Comparison of ENCODE assay signal across 8 cellular contexts in the genomic region with DNA sequence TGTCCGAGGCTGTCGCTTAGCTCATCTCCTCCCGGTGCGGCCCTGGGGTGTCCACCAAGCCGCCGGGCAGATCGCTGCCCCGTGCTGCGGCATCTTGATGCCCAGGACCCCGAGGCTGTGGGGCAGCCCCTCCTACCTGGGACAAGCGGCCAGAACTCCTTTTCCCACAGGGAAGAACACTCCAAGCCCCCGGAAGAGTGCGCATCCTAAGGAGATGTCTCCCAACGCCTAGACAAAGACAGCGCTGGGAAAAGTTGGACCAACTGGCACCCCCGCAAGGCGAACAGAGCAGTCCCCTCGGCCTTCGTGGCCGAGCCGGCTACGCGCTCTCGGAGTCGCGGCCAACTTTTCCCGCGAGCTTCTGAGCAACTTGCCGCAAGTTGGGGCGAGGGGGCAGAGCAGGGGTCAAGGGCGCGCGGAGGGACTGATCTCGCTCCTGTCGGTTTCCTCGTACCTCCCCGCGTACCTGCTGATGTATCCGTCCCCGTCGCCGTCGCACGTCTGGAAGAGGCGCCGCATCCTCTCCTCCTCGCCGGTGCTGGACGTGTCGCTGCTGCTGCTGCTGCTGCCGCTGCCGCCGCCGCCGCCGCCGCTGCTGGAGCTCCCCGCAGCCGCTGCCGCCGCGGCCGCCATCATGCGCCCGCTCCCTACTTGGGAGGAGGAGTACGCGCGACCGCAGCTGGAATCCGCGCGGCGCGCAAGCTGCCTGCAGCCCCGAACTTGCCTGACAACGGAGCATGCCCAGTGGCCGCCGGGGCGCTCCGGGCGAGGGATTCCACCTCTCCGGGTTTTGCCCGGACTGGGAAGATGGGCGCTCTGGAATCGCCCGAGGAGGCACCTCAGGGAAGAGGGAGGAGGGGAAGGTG. TPM values are rescaled to one million over a fixed set of nuclear protein-coding genes. Genes with fewer than 3 reads are reported as not detected.
DNase-seq lines count a peak whose midpoint lies in the region; ATAC-seq, FAIRE-seq and TF ChIP-seq lines count a peak whose summit lies in the region.

A gene (minus strand): TSS at position 675 of the 866 bp plus-strand sequence.

- DNase-seq in Calu3 (peak; percentile 83), RCC 7860 (ENCODE audit: low spot score) (peak; percentile 60), ascending aorta (ENCODE audit: low spot score in 2 of 2) (peak in 1 of 2 donors; percentile 81), left cardiac atrium (peak; percentile 88), pancreas (peak; percentile 64 to 90 (median 75))

- H3K36me3 Mint-ChIP-seq in Calu3 (ENCODE audit: insufficient read depth, unreplicated experiment) = peaks cover 22% of the 10 kb centered on the region

- FAIRE-seq in RCC 7860 (lab: Jason Lieb, UNC) (no peak), pancreas (lab: Jason Lieb, UNC) (no peak)

- ATAC-seq in HG03354 (IDR thresholded peaks at IDR 0.05; ENCODE audit: poor library complexity, severe bottlenecking, unreplicated experiment) = peak; percentile 41
- peak; percentile 95 to 97 for ATAC-seq in left cardiac atrium
- peak; percentile 85 to 93 (median 90) for ATAC-seq in pancreas
- ATAC-seq in HG03520 (IDR thresholded peaks at IDR 0.05; ENCODE audit: unreplicated experiment) = no peak
- ATAC-seq in HG02884 (IDR thresholded peaks at IDR 0.05; ENCODE audit: unreplicated experiment) = no peak

- peaks cover 86% of the 10 kb centered on the region for H3K27me3 Mint-ChIP-seq in Calu3 (ENCODE audit: unreplicated experiment)

- no TSS peak for BruUV-seq in Calu3 (replicated peaks; lab: Mats Ljungman, UMichigan)

- CTCF ChIA-PET in Calu3 (lab: Charles Lee) = no interaction called here

- H3K9me3 ChIP-seq in ascending aorta = no peaks in the 10 kb centered on the region
- H3K9me3 ChIP-seq in pancreas = no peaks in the 10 kb centered on the region

- peak within 1 kb of the TSS; percentile 55 to 69 for H3K4me3 ChIP-seq in ascending aorta
- H3K4me3 ChIP-seq in pancreas = peak within 1 kb of the TSS; percentile 23 to 66 (median 48)

- H3K27ac ChIP-seq in ascending aorta (peak within 1 kb of the TSS in 1 of 2 donors; percentile 31), pancreas (peak within 1 kb of the TSS in 2 of 4 donors; percentile 20 to 49)

- H3K4me1 ChIP-seq in ascending aorta (peaks cover 3 to 8% of the 10 kb centered on the region in 2 donors), pancreas (peaks cover 0 to 5% (median 0%) of the 10 kb centered on the region in 3 donors)

- H3K27me3 ChIP-seq in ascending aorta (no peaks in the 10 kb centered on the region), pancreas (peaks cover 0 to 2% (median 0%) of the 10 kb centered on the region in 4 donors)

- H3K4me3 Mint-ChIP-seq in Calu3 (ENCODE audit: low read depth, unreplicated experiment) = peak within 1 kb of the TSS; percentile 85

- H3K27ac Mint-ChIP-seq in Calu3 (ENCODE audit: unreplicated experiment) = peak within 1 kb of the TSS; percentile 42

- H3K4me1 Mint-ChIP-seq in Calu3 (ENCODE audit: low read depth, unreplicated experiment) = peaks cover 17% of the 10 kb centered on the region

- WGBS in pancreas, 2 donors = 1% methylated on average over 67 to 86 of the region's 86 CpGs

- peaks cover 10% of the 10 kb centered on the region for H3K9me3 Mint-ChIP-seq in Calu3 (ENCODE audit: low read depth, unreplicated experiment)

- H3K36me3 ChIP-seq in ascending aorta (no peaks in the 10 kb centered on the region), pancreas (no peaks in the 10 kb centered on the region)

- intact Hi-C loops in Calu3 (cut with micrococcal nuclease; ENCODE audit: unreplicated experiment) (no loop called here), ascending aorta (cut with DNase I) (loop anchor here (1.0 to 10.0 kb wide), 2 partner anchors 25 to 193 kb away; a partner anchor contains a TSS), left cardiac atrium (cut with DNase I) (no loop called here), pancreas (cut with DNase I) (no loop called here)

- TF ChIP-seq CTCF in Calu3 (IDR thresholded peaks at IDR 0.05; ENCODE audit: unreplicated experiment) = no peak
- no peak for TF ChIP-seq CTCF in ascending aorta (IDR thresholded peaks at IDR 0.05)
- no peak for TF ChIP-seq CTCF in pancreas (IDR thresholded peaks at IDR 0.05)

RNA-seq across cellular contexts. Expression of the gene that starts here (rescaled TPM):
- total RNA-seq in Calu3 (2022) = 2.8 and 3.6 TPM in 2 replicates
- total RNA-seq in ascending aorta = 67.9 TPM
- 10 to 100 TPM; 18.2 to 28.6 TPM for total RNA-seq in left cardiac atrium
- 1 to 10 TPM; 2.9 to 8.3 (median 4.5) TPM for total RNA-seq in pancreas
- 1 to 10 TPM; 1.3 to 2.6 TPM for polyA plus RNA-seq in pancreas

Comparison
In these comparisons a context has a peak if more than half of its experiments do, and no peak if none do; other contexts are left out.
1. ATAC-seq: peak in HG03354 (single experiment), left cardiac atrium (2 of 2) and pancreas (4 of 4); none in HG03520 (single experiment) and HG02884 (single experiment).